ENCODE assay signal across 18 cellular contexts in genomic region chr19:413756-414420, GRCh38. TPM values are rescaled to one million over a fixed set of nuclear protein-coding genes. Genes with fewer than 3 reads are reported as not detected.
"Had no signal": no experiment of that assay in that cellular context is flagged by ENCODE, and none has a peak within 500 bp of the region (broad histone marks: within the 10 kb centered on the region; RNA-seq: fewer than 3 reads in every experiment).

No MANE protein-coding gene starts in this region.

- H3K79me2 ChIP-seq: hepatocyte had no signal

- FAIRE-seq: colon, keratinocyte, TTC549 had no signal

- DNase-seq: activated CD4-positive, alpha-beta memory T cell treated with anti-CD3 and anti-CD28 coated beads, Interleukin-2, amount 10 ng/mL, durations not matched to agents 7 days and 5 days; activated CD4-positive, alpha-beta T cell treated with anti-CD3 and anti-CD28 coated beads for 4 hours; activated effector memory CD4-positive, alpha-beta T cell treated with Interleukin-2 at 50 U/mL for 16 hours; activated naive CD4-positive, alpha-beta T cell treated with anti-CD3 and anti-CD28 coated beads, Interleukin-2, amount 50 U/mL, for 16 hours; activated T-cell treated with anti-CD3 and anti-CD28 coated beads, Interleukin-2, amount 50 U/mL, for 24 hours; left lung; mucosa of descending colon; naive thymus-derived CD4-positive, alpha-beta T cell; nucleus accumbens; testis had no signal

- H3K27me3 ChIP-seq: testis had no signal

- ATAC-seq: left lung; mucosa of descending colon; naive thymus-derived CD4-positive, alpha-beta T cell; sciatic nerve; WTC11 had no signal

- H2AFZ ChIP-seq: hepatocyte had no signal

- H3K4me3 ChIP-seq: hepatocyte, left lung, mucosa of descending colon, prostate gland, testis, upper lobe of left lung had no signal

- H3K4me2 ChIP-seq: hepatocyte had no signal

- H3K9me3 ChIP-seq: left lung, mucosa of descending colon, prostate gland, testis, upper lobe of left lung had no signal

- H3K36me3 ChIP-seq: left lung, prostate gland had no signal

- H3K27ac ChIP-seq: hepatocyte, left lung, prostate gland, testis, upper lobe of left lung had no signal

- H3K4me1 ChIP-seq: prostate gland had no signal

RNA-seq across cellular contexts. Expression of gene C2CD4C, which starts 4.9 kb away (rescaled TPM):
- total RNA-seq: naive thymus-derived CD4-positive, alpha-beta T cell had no signal
- polyA plus RNA-seq: naive thymus-derived CD4-positive, alpha-beta T cell had no signal

RNA-seq across cellular contexts. Expression of gene SHC2, which starts 46.9 kb away (rescaled TPM):
- total RNA-seq: activated CD4-positive, alpha-beta memory T cell treated with anti-CD3 and anti-CD28 coated beads, Interleukin-2, amount 10 ng/mL, durations not matched to agents 7 days and 5 days had no signal
- polyA plus RNA-seq: naive thymus-derived CD4-positive, alpha-beta T cell had no signal
